Comparison of ENCODE assay signal across 16 cellular contexts in genomic region chrX:9163153-9163790, GRCh38.
DNase-seq lines count a peak whose midpoint lies in the region; FAIRE-seq and TF ChIP-seq lines count a peak whose summit lies in the region.
"Had no signal": no experiment of that assay in that cellular context is flagged by ENCODE, and none has a peak within 500 bp of the region (broad histone marks: within the 10 kb centered on the region; RNA-seq: fewer than 3 reads in every experiment).

No MANE protein-coding gene starts in this region.

- H2BK15ac ChIP-seq in H9 (ENCODE audit: low read depth, low read length) = no peak overlapping the region

- H3T11ph ChIP-seq in H9 (ENCODE audit: low read length) = no peak overlapping the region

- H2AFZ ChIP-seq in H9 (ENCODE audit: low read length) = no peak overlapping the region

- no peak overlapping the region for H3K18ac ChIP-seq in H9 (ENCODE audit: insufficient read length, low read depth, low read length)

- H3K9ac ChIP-seq in H9 (ENCODE audit: extremely low read depth, insufficient read length, low read length) = no peak overlapping the region
- H3K9ac ChIP-seq: SK-N-SH had no signal

- no peak overlapping the region for H2AK5ac ChIP-seq in H9 (ENCODE audit: insufficient read length, low read length)

- no peak for TF ChIP-seq CTCF in chondrocyte (IDR thresholded peaks at IDR 0.05)
- no peak for TF ChIP-seq CTCF in progenitor cell of endocrine pancreas (IDR thresholded peaks at IDR 0.05; ENCODE audit: unreplicated experiment)
- no peak for TF ChIP-seq CTCF in H9 (conservative IDR thresholded peaks at IDR 0.05)

- no peak overlapping the region for H4K91ac ChIP-seq in H9 (ENCODE audit: insufficient read length, low read depth, low read length)

- H4K8ac ChIP-seq in H9 (replicated peaks; ENCODE audit: insufficient read length, low read depth, low read length) = no peak overlapping the region

- H3K4ac ChIP-seq in H9 (ENCODE audit: low read depth, low read length) = no peak overlapping the region

- H2BK120ac ChIP-seq in H9 (ENCODE audit: low read depth, low read length, poor library complexity, severe bottlenecking) = no peak overlapping the region

- H3K27me3 Mint-ChIP-seq in chondrocyte (ENCODE audit: low read depth) (no peaks in the 10 kb centered on the region), progenitor cell of endocrine pancreas (no peaks in the 10 kb centered on the region), H9 (ENCODE audit: low read depth) (peaks cover 2% of the 10 kb centered on the region; the same call in 1 of the 2 replicates)

- H2BK12ac ChIP-seq in H9 (ENCODE audit: insufficient read length, low read depth, low read length) = no peak overlapping the region

- peak overlapping the region; percentile 18; the same call in 1 of the 2 replicates for H3K4me3 ChIP-seq in SJCRH30

- no peaks in the 10 kb centered on the region for H3K36me3 Mint-ChIP-seq in chondrocyte (ENCODE audit: low read depth)
- no peaks in the 10 kb centered on the region for H3K36me3 Mint-ChIP-seq in progenitor cell of endocrine pancreas (ENCODE audit: insufficient read depth)
- peaks cover 2 to 9% (median 4%) of the 10 kb centered on the region in 3 experiments; a peak in 2 of 7 replicates for H3K36me3 Mint-ChIP-seq in H9 (ENCODE audit: insufficient read depth in 1 of 3, low read depth in 3 of 3)

- H4K5ac ChIP-seq in H9 (ENCODE audit: insufficient read length, low read depth, low read length) = no peak overlapping the region

- H3K23ac ChIP-seq in H9 (ENCODE audit: insufficient read length, low read depth, low read length) = no peak overlapping the region

- no peak overlapping the region for H3K56ac ChIP-seq in H9 (ENCODE audit: insufficient read length, low read depth, low read length)

- no peaks in the 10 kb centered on the region for H3K23me2 ChIP-seq in H9 (ENCODE audit: insufficient read length, low read depth, low read length, poor library complexity, severe bottlenecking)

- no peaks in the 10 kb centered on the region for H3K79me1 ChIP-seq in H9 (ENCODE audit: insufficient read depth, low read depth, low read length, poor library complexity, severe bottlenecking)

- H3K27ac ChIP-seq in SJCRH30 (peak overlapping the region; percentile 38), H9 (ENCODE audit: insufficient read length, low read depth, low read length) (no peak overlapping the region)
- H3K27ac ChIP-seq: neutrophil had no signal

- H3K4me2 ChIP-seq in H9 (ENCODE audit: insufficient read depth, insufficient read length, low read length) = no peak overlapping the region
- H3K4me2 ChIP-seq: SK-N-SH had no signal

- H3K4me1 ChIP-seq in SJCRH30 (peaks cover 36% of the 10 kb centered on the region), H9 (ENCODE audit: insufficient read depth, low read length) (0 out of 2 replicates have a peak, but pooled peaks cover 2% of the 10 kb centered on the region)

- no peaks in the 10 kb centered on the region for H3K79me2 ChIP-seq in H9 (ENCODE audit: insufficient read depth, low read length)

- no peak overlapping the region for H2BK5ac ChIP-seq in H9 (ENCODE audit: insufficient read length, low read length)

- no peak overlapping the region for H2BK20ac ChIP-seq in H9 (ENCODE audit: low read depth, low read length, poor library complexity, severe bottlenecking)

- no peaks in the 10 kb centered on the region for H3K27me3 ChIP-seq in SJCRH30
- no peaks in the 10 kb centered on the region for H3K27me3 ChIP-seq in H9 (ENCODE audit: insufficient read depth, low read length)
- H3K27me3 ChIP-seq: neutrophil had no signal

- DNase-seq in ELR (ENCODE audit: low read depth) (peak; percentile 80), NCI-H146 (lab: John Stamatoyannopoulos, UW) (peak; percentile 57), SJCRH30 (peak; percentile 62 to 73), chondrocyte (ENCODE audit: low spot score) (no peak), progenitor cell of endocrine pancreas (ENCODE audit: low spot score, unreplicated experiment) (no peak), medulla oblongata (ENCODE audit: extremely low spot score) (no peak), H9 (no peak)
- DNase-seq: activated CD4-positive, alpha-beta T cell treated with anti-CD3 and anti-CD28 coated beads, Interleukin-2, amount 50 U/mL, for 48 hours; amniotic stem cell; DMS79 treated with DMSO at 0.1 percent for 48 hours; NCI-H1048; SK-N-SH; stimulated activated CD4-positive, alpha-beta T cell treated with anti-CD3 and anti-CD28 coated beads, Interleukin-1b, Interleukin-23, amount 100 ng/mL, for 48 hours had no signal

- peak; percentile 77 for FAIRE-seq in islet of Langerhans (lab: Jason Lieb, UNC)
- FAIRE-seq: endometrium had no signal

- H3K9me3 ChIP-seq in SJCRH30 (replicated peaks) (peaks cover 5% of the 10 kb centered on the region; the same call in 1 of the 2 replicates), H9 (ENCODE audit: control insufficient read depth, low read depth, low read length) (no peaks in the 10 kb centered on the region)
- H3K9me3 ChIP-seq: neutrophil, SK-N-SH had no signal

- WGBS in H9 (ENCODE audit: extremely low coverage, insufficient read length, low lambda C conversion rate) = no CpG with 5 or more reads among the region's 5 CpGs

- H3K4me3 Mint-ChIP-seq in chondrocyte (ENCODE audit: unreplicated experiment) = no peak overlapping the region
- H3K4me3 Mint-ChIP-seq in progenitor cell of endocrine pancreas (ENCODE audit: low read depth) = no peak overlapping the region
- H3K4me3 Mint-ChIP-seq in H9 = no peak overlapping the region

- H3K36me3 ChIP-seq in SJCRH30 = no peaks in the 10 kb centered on the region
- H3K36me3 ChIP-seq: neutrophil had no signal

- H4K20me1 ChIP-seq in H9 (ENCODE audit: control insufficient read depth, insufficient read depth, insufficient read length) = no peaks in the 10 kb centered on the region

- peaks cover 30% of the 10 kb centered on the region for H3K9me3 Mint-ChIP-seq in chondrocyte (ENCODE audit: low read depth)
- H3K9me3 Mint-ChIP-seq in progenitor cell of endocrine pancreas (ENCODE audit: low read depth) = peaks cover 27% of the 10 kb centered on the region
- peaks cover 11 to 44% of the 10 kb centered on the region in 2 experiments for H3K9me3 Mint-ChIP-seq in H9

- H3K27ac Mint-ChIP-seq in chondrocyte (ENCODE audit: unreplicated experiment) = no peak overlapping the region
- H3K27ac Mint-ChIP-seq in progenitor cell of endocrine pancreas = no peak overlapping the region
- no peak overlapping the region for H3K27ac Mint-ChIP-seq in H9

- peaks cover 16% of the 10 kb centered on the region for H3K4me1 Mint-ChIP-seq in chondrocyte (ENCODE audit: low read depth)
- H3K4me1 Mint-ChIP-seq in progenitor cell of endocrine pancreas (ENCODE audit: low read depth) = peaks cover 3% of the 10 kb centered on the region
- peaks cover 5 to 10% of the 10 kb centered on the region in 2 experiments for H3K4me1 Mint-ChIP-seq in H9

- no peak overlapping the region for H3K14ac ChIP-seq in H9 (ENCODE audit: insufficient read depth, low read length)

Comparison
In these comparisons a context has a peak if more than half of its experiments do, and no peak if none do; other contexts are left out.
1. DNase-seq: peak in ELR (single experiment), NCI-H146 (single experiment) and SJCRH30 (2 of 2); none in chondrocyte (single experiment), progenitor cell of endocrine pancreas (single experiment), medulla oblongata (single experiment) and H9 (single experiment).